Comparison of ENCODE assay signal across 8 cellular contexts in the genomic region with DNA sequence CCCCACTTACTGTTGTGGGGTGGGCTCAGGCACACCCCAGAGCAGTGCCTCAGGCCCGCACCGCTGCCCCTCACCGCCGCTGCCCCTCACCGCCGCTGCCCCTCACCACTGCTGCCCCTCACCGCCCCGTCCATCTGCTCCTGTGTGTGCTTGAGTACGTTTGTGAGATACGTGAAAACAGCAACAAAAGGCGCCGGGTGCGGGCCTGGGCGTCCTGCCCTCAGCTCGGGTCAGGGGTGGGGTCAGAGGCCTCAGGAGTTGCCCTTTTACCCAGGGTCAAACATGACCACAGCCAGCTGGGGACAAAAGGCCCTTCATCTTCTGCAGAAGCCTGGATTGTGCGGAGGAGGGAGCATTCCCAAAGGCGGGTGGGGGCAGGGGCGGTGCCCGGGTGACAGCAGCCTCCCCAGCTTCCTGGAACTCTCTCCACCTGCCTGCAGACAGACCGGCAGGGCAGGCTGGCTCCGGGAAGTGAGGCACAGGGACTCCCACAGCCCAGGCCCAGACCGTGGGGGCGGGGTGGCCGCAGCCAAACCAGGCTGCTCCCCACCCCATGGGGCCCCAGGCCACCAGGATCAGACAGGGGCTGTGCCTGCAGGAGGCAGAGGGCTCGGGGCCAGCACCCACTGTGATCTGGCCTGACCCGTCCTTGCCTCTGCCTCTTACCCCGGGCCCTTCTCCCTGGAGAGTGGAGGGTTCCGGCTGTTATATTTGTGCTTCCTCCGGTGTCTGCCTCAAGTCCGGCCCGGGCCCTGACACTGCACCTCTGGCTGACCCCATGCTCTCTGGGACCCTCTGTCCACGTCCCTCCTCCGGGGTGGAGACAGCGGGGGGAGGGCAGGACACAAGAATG. TPM values are rescaled to one million over a fixed set of nuclear protein-coding genes. Genes with fewer than 3 reads are reported as not detected.
DNase-seq lines count a peak whose midpoint lies in the region; ATAC-seq and TF ChIP-seq lines count a peak whose summit lies in the region.

No MANE protein-coding gene starts in this region.

- H2AFZ ChIP-seq in PC-3 (ENCODE audit: low read length) = peak overlapping the region; percentile 58; the same call in 1 of the 2 replicates
- H2AFZ ChIP-seq in parathyroid adenoma = no peak overlapping the region

- H3K79me2 ChIP-seq in PC-3 (ENCODE audit: low read length) (peaks cover 13% of the 10 kb centered on the region), parathyroid adenoma (no peaks in the 10 kb centered on the region)

- no peaks in the 10 kb centered on the region for H3K9me2 ChIP-seq in PC-3 (replicated peaks; ENCODE audit: low read length)

- POLR2A ChIA-PET in PC-3 (lab: Charles Lee; ENCODE audit: unreplicated experiment) = interaction anchor here (0.6 kb wide), 2 partner anchors 25 to 223 kb away, joined by 3 to 6 read pairs; no protein-coding TSS in a partner anchor

- peaks cover 4% of the 10 kb centered on the region for H3F3A ChIP-seq in PC-3 (ENCODE audit: low read length, unreplicated experiment)

- DNase-seq in GM13976 (ENCODE audit: low spot score) = peak; percentile 42
- DNase-seq in PC-3 = peak; percentile 96
- peak; percentile 84 for DNase-seq in Right ventricle myocardium inferior (ENCODE audit: missing footprints)
- DNase-seq in SKM-1 (lab: John Stamatoyannopoulos, UW; ENCODE audit: unreplicated experiment) = no peak
- DNase-seq in NCI-H345 treated with DMSO at 0.1 percent for 48 hours (lab: John Stamatoyannopoulos, UW; ENCODE audit: unreplicated experiment) = no peak
- no peak for DNase-seq in DMS79 treated with DMSO at 0.1 percent for 48 hours (lab: John Stamatoyannopoulos, UW)

- CTCF ChIA-PET in PC-3 (lab: Charles Lee) = no interaction called here

- H4K20me1 ChIP-seq in PC-3 (ENCODE audit: low read length) = no peaks in the 10 kb centered on the region

- H3K36me3 ChIP-seq in PC-3 (ENCODE audit: low read depth, low read length) (no peaks in the 10 kb centered on the region), parathyroid adenoma (ENCODE audit: control insufficient read depth, insufficient read depth, low read length) (no peaks in the 10 kb centered on the region)

- peak overlapping the region; percentile 89 for H3K27ac ChIP-seq in PC-3 (ENCODE audit: low read length)
- H3K27ac ChIP-seq in parathyroid adenoma = peak overlapping the region; percentile 62

- H3K4me2 ChIP-seq in PC-3 (ENCODE audit: low read length) = peak overlapping the region; percentile 78
- H3K4me2 ChIP-seq in parathyroid adenoma (ENCODE audit: low read length) = no peak overlapping the region

- intact Hi-C loops in PC-3 (cut with micrococcal nuclease) (no loop called here), Right ventricle myocardium inferior (cut with DNase I) (no loop called here)

- H3K4me3 ChIP-seq in PC-3 (ENCODE audit: low read length) (peak overlapping the region; percentile 40), parathyroid adenoma (ENCODE audit: low read depth, low read length) (no peak overlapping the region)

- H3K9ac ChIP-seq in PC-3 (ENCODE audit: low read length) = peak overlapping the region; percentile 73
- H3K9ac ChIP-seq in parathyroid adenoma = no peak overlapping the region

- H3K27me3 ChIP-seq in PC-3 (ENCODE audit: low read length) = no peaks in the 10 kb centered on the region
- no peaks in the 10 kb centered on the region for H3K27me3 ChIP-seq in parathyroid adenoma (ENCODE audit: control insufficient read depth, insufficient read depth, low read length)

- BruUV-seq in PC-3 (replicated peaks; lab: Mats Ljungman, UMichigan) = no TSS peak

- in situ Hi-C loops in GM13976 (cut with MboI; ENCODE audit: low sequenced_read_pairs, unreplicated experiment) = no loop called here

- TF ChIP-seq CTCF in GM13976 (IDR thresholded peaks at IDR 0.05; ENCODE audit: borderline replicate concordance, control extremely low read depth, extremely low read depth, insufficient read depth, missing control alignments) (no peak), PC-3 (conservative IDR thresholded peaks at IDR 0.05; ENCODE audit: low read depth, low read length) (no peak), parathyroid adenoma (IDR thresholded peaks at IDR 0.05) (no peak)

- no peaks in the 10 kb centered on the region for H3K9me3 ChIP-seq in PC-3 (ENCODE audit: low read length)
- no peaks in the 10 kb centered on the region for H3K9me3 ChIP-seq in parathyroid adenoma (ENCODE audit: control insufficient read depth, low read length)

- H3K4me1 ChIP-seq in PC-3 (ENCODE audit: insufficient read depth, low read length) = peaks cover 48% of the 10 kb centered on the region
- H3K4me1 ChIP-seq in parathyroid adenoma = no peaks in the 10 kb centered on the region

- ATAC-seq in PC-3 (peak; percentile 59), Right ventricle myocardium inferior (peak; percentile 7), GM21723 (IDR thresholded peaks at IDR 0.05; ENCODE audit: unreplicated experiment) (no peak)

RNA-seq across cellular contexts. Expression of gene VWA1, which starts 2.3 kb away (rescaled TPM):
- total RNA-seq in PC-3 (2014; rRNA removed) (59.1 and 74.5 TPM in 2 replicates), Right ventricle myocardium inferior (20.5 TPM)

RNA-seq across cellular contexts. Expression of gene ANKRD65, which starts 12.1 kb away (rescaled TPM):
- 0.18 and 1.1 TPM in 2 replicates for total RNA-seq in PC-3 (2014; rRNA removed)
- total RNA-seq in Right ventricle myocardium inferior = 3.0 TPM

RNA-seq across cellular contexts. Expression of gene ATAD3C, which starts 16.3 kb away (rescaled TPM):
- total RNA-seq in PC-3 (2014; rRNA removed) (0.29 and 1.4 TPM in 2 replicates), Right ventricle myocardium inferior (1.8 TPM)

RNA-seq across cellular contexts. Expression of gene MRPL20, which starts 26.1 kb away (rescaled TPM):
- total RNA-seq in PC-3 (2014; rRNA removed) = 439 and 506 TPM in 2 replicates
- 140 TPM for total RNA-seq in Right ventricle myocardium inferior

RNA-seq across cellular contexts. Expression of gene CCNL2, which starts 34.0 kb away (rescaled TPM):
- 356 and 385 TPM in 2 replicates for total RNA-seq in PC-3 (2014; rRNA removed)
- total RNA-seq in Right ventricle myocardium inferior = 49.4 TPM

Comparison
In these comparisons a context has a peak if more than half of its experiments do, and no peak if none do; other contexts are left out.
1. DNase-seq: peak in GM13976 (single experiment), PC-3 (single experiment) and Right ventricle myocardium inferior (single experiment); none in SKM-1 (single experiment), NCI-H345 treated with DMSO at 0.1 percent for 48 hours (single experiment) and DMS79 treated with DMSO at 0.1 percent for 48 hours (single experiment).